Comparison of ENCODE assay signal across 15 cellular contexts in genomic region chr11:44505591-44506054, GRCh38. TPM values are rescaled to one million over a fixed set of nuclear protein-coding genes. Genes with fewer than 3 reads are reported as not detected.
DNase-seq lines count a peak whose midpoint lies in the region; ATAC-seq, FAIRE-seq and TF ChIP-seq lines count a peak whose summit lies in the region.
"Had no signal": no experiment of that assay in that cellular context is flagged by ENCODE, and none has a peak within 500 bp of the region (broad histone marks: within the 10 kb centered on the region; RNA-seq: fewer than 3 reads in every experiment).

No MANE protein-coding gene starts in this region.

- H3K4me3 ChIP-seq in BLaER1 (no peak overlapping the region), IMR-90 (ENCODE audit: insufficient read depth, low read depth, low read length) (no peak overlapping the region), K562 (no peak overlapping the region)
- H3K4me3 ChIP-seq: esophagus muscularis mucosa, suprapubic skin had no signal

- no CpG with 5 or more reads among the region's 5 CpGs for WGBS in IMR-90 (ENCODE audit: extremely low coverage in 2 of 2, insufficient read length in 1 of 2), 2 experiments
- WGBS in K562 (ENCODE audit: insufficient coverage, low coverage, missing lambda C conversion rate), result 11% methylated on average over 5 of the region's 5 CpGs

- H2BK15ac ChIP-seq in IMR-90 (ENCODE audit: low read depth, low read length), result no peak overlapping the region

- TF ChIP-seq EP300 in K562 (IDR thresholded peaks at IDR 0.05; ENCODE audit: low read length), result peak; percentile 29; the same call in 1 of the 2 replicates

- H3K14ac ChIP-seq in IMR-90 (replicated peaks; ENCODE audit: low read depth, low read length), result no peak overlapping the region

- H3K27me3 Mint-ChIP-seq in activated naive CD4-positive, alpha-beta T cell treated with anti-CD3 and anti-CD28 coated beads, Interleukin-2, amount 10 ng/mL, durations not matched to agents 7 days and 5 days, result peaks cover 15% of the 10 kb centered on the region
- H3K27me3 Mint-ChIP-seq: activated naive CD4-positive, alpha-beta T cell treated with anti-CD3 and anti-CD28 coated beads, Interleukin-2, amount 50 U/mL, for 24 hours had no signal

- no peak overlapping the region for H3K4ac ChIP-seq in IMR-90 (ENCODE audit: low read depth, low read length)

- no peak overlapping the region for H4K8ac ChIP-seq in IMR-90 (ENCODE audit: low read depth in 2 of 2, low read length in 2 of 2)

- H2AFZ ChIP-seq in IMR-90 (replicated peaks; ENCODE audit: low read length, poor library complexity) (no peak overlapping the region), K562 (ENCODE audit: low read depth, low read length) (peak overlapping the region; percentile 70)

- no peaks in the 10 kb centered on the region for H3K79me2 ChIP-seq in K562 (ENCODE audit: control insufficient read depth, insufficient read depth, low read length)

- H3K27me3 ChIP-seq in BLaER1 (no peaks in the 10 kb centered on the region), IMR-90 (ENCODE audit: control insufficient read depth, insufficient read depth, low read length) (peaks cover 16% of the 10 kb centered on the region), K562 (ENCODE audit: control insufficient read depth in 2 of 2, insufficient read depth in 2 of 2, low read length in 2 of 2) (no peaks in the 10 kb centered on the region)

- H3K27ac ChIP-seq in BLaER1 (no peak overlapping the region), IMR-90 (ENCODE audit: insufficient read depth, low read length) (no peak overlapping the region), K562 (ENCODE audit: extremely low read depth, low read depth, low read length) (peak overlapping the region; percentile 53; the same call in 2 of the 3 replicates)
- H3K27ac ChIP-seq: esophagus muscularis mucosa, neutrophil, suprapubic skin had no signal

- intact Hi-C loops in IMR-90 (cut with micrococcal nuclease) (no loop called here), K562 (cut with micrococcal nuclease) (no loop called here)

- no peak overlapping the region for H2BK20ac ChIP-seq in IMR-90 (ENCODE audit: low read depth, low read length)

- H3K36me3 ChIP-seq in BLaER1 (no peaks in the 10 kb centered on the region), IMR-90 (ENCODE audit: control insufficient read depth, insufficient read depth, low read length) (no peaks in the 10 kb centered on the region), K562 (ENCODE audit: control insufficient read depth, insufficient read depth, low read length) (no peaks in the 10 kb centered on the region)
- H3K36me3 ChIP-seq: esophagus muscularis mucosa, neutrophil, suprapubic skin had no signal

- peak; percentile 61 for DNase-seq in IMR-90
- peak in 2 of 4 experiments; percentile 55 to 66 for DNase-seq in K562 (ENCODE audit: extremely low read depth in 1 of 4, low spot score in 3 of 4)
- DNase-seq in hepatic stellate cell (ENCODE audit: low spot score), result peak; percentile 35
- DNase-seq in Ammon's horn (ENCODE audit: low spot score), result no peak
- DNase-seq in NCI-H1105 (lab: John Stamatoyannopoulos, UW), result no peak
- no peak for DNase-seq in activated naive CD4-positive, alpha-beta T cell treated with anti-CD3 and anti-CD28 coated beads, Interleukin-2, amount 10 ng/mL, durations not matched to agents 7 days and 5 days
- DNase-seq: activated B cell treated with CpG ODN at 0.5 μM for 24 hours, NCI-H1436 had no signal

- H2BK120ac ChIP-seq in IMR-90 (ENCODE audit: low read depth, low read length), result no peak overlapping the region

- 0 out of 2 replicates have a peak overlapping the region, but pooled peaks have one; percentile 32 for H3K4me2 ChIP-seq in BLaER1
- no peak overlapping the region for H3K4me2 ChIP-seq in IMR-90 (ENCODE audit: low read depth, low read length)
- peak overlapping the region; percentile 35 for H3K4me2 ChIP-seq in K562 (ENCODE audit: insufficient read depth, low read length)

- POLR2A ChIA-PET in IMR-90 (lab: Charles Lee; ENCODE audit: unreplicated experiment) (no interaction called here), K562 (lab: Yijun Ruan, JAX) (interaction anchor here (0.6 to 1.0 kb wide), 3 partner anchors 17 to 333 kb away, joined by 3 to 4 read pairs (median 3); no protein-coding TSS in a partner anchor)

- no peak overlapping the region for H3K18ac ChIP-seq in IMR-90 (ENCODE audit: low read depth, low read length)

- H4K91ac ChIP-seq in IMR-90 (ENCODE audit: insufficient read depth, low read depth, low read length), result no peak overlapping the region

- no peak overlapping the region for H2BK5ac ChIP-seq in IMR-90 (ENCODE audit: low read depth, low read length, poor library complexity, severe bottlenecking)

- H3K27ac Mint-ChIP-seq in activated naive CD4-positive, alpha-beta T cell treated with anti-CD3 and anti-CD28 coated beads, Interleukin-2, amount 10 ng/mL, durations not matched to agents 7 days and 5 days, result no peak overlapping the region
- H3K27ac Mint-ChIP-seq: activated B cell treated with CpG ODN at 0.5 μM for 24 hours; activated naive CD4-positive, alpha-beta T cell treated with anti-CD3 and anti-CD28 coated beads, Interleukin-2, amount 50 U/mL, for 24 hours; memory B cell had no signal

- no peak overlapping the region for H2AK9ac ChIP-seq in IMR-90 (replicated peaks; ENCODE audit: low read depth, low read length, poor library complexity)

- no peak for TF ChIP-seq CTCF in IMR-90 (conservative IDR thresholded peaks at IDR 0.05; ENCODE audit: low read depth, low read length)
- no peak for TF ChIP-seq CTCF in K562 (IDR thresholded peaks at IDR 0.05 in 2 of 3, conservative IDR thresholded peaks at IDR 0.05 in 1 of 3; ENCODE audit: insufficient read depth in 2 of 3, low read depth in 1 of 3, low read length in 3 of 3)

- no peak overlapping the region for H3K56ac ChIP-seq in IMR-90 (ENCODE audit: extremely low read depth, insufficient read depth, low read length)

- H3K4me3 Mint-ChIP-seq in activated naive CD4-positive, alpha-beta T cell treated with anti-CD3 and anti-CD28 coated beads, Interleukin-2, amount 10 ng/mL, durations not matched to agents 7 days and 5 days, result no peak overlapping the region
- H3K4me3 Mint-ChIP-seq: activated B cell treated with CpG ODN at 0.5 μM for 24 hours; activated naive CD4-positive, alpha-beta T cell treated with anti-CD3 and anti-CD28 coated beads, Interleukin-2, amount 50 U/mL, for 24 hours; memory B cell had no signal

- no peaks in the 10 kb centered on the region for H3K4me1 Mint-ChIP-seq in activated naive CD4-positive, alpha-beta T cell treated with anti-CD3 and anti-CD28 coated beads, Interleukin-2, amount 10 ng/mL, durations not matched to agents 7 days and 5 days
- H3K4me1 Mint-ChIP-seq: activated B cell treated with CpG ODN at 0.5 μM for 24 hours; activated naive CD4-positive, alpha-beta T cell treated with anti-CD3 and anti-CD28 coated beads, Interleukin-2, amount 50 U/mL, for 24 hours; memory B cell had no signal

- peaks cover 10% of the 10 kb centered on the region; the same call in 1 of the 2 replicates for H3K9me3 ChIP-seq in BLaER1
- peaks cover 7% of the 10 kb centered on the region; the same call in 1 of the 2 replicates for H3K9me3 ChIP-seq in IMR-90 (ENCODE audit: control insufficient read depth, insufficient read depth, low read length)
- H3K9me3 ChIP-seq in K562 (replicated peaks; ENCODE audit: control insufficient read depth, insufficient read depth, low read depth, low read length), result no peaks in the 10 kb centered on the region
- H3K9me3 ChIP-seq: neutrophil, suprapubic skin had no signal

- TF ChIP-seq RAD21 in IMR-90 (IDR thresholded peaks at IDR 0.05; ENCODE audit: low read length), result no peak
- TF ChIP-seq RAD21 in K562 (CRISPR knock-in tag; conservative IDR thresholded peaks at IDR 0.05 in 1 of 2, IDR thresholded peaks at IDR 0.05 in 1 of 2), result no peak

- no TSS peak for BruUV-seq in IMR-90 (replicated peaks; lab: Mats Ljungman, UMichigan)
- BruUV-seq in K562 (replicated peaks; lab: Mats Ljungman, UMichigan), result no TSS peak

- peaks cover 29% of the 10 kb centered on the region for H3K4me1 ChIP-seq in BLaER1
- H3K4me1 ChIP-seq in IMR-90 (ENCODE audit: control insufficient read depth, insufficient read depth, low read length), result no peaks in the 10 kb centered on the region
- H3K4me1 ChIP-seq in K562 (replicated peaks in 1 of 2; ENCODE audit: control insufficient read depth in 2 of 2, insufficient read depth in 2 of 2, low read length in 2 of 2), result peaks cover 7 to 17% of the 10 kb centered on the region in 2 experiments; a peak in 4 of 5 replicates
- H3K4me1 ChIP-seq: esophagus muscularis mucosa, suprapubic skin had no signal

- CTCF ChIA-PET in IMR-90 (lab: Yijun Ruan, JAX) (no interaction called here), K562 (lab: Yijun Ruan, JAX; ENCODE audit: low intra/inter-chr PET ratio) (no interaction called here)
- CTCF ChIA-PET in activated naive CD4-positive, alpha-beta T cell treated with anti-CD3 and anti-CD28 coated beads, Interleukin-2, amount 10 ng/mL, durations not matched to agents 7 days and 5 days (lab: Charles Lee), result interaction anchor here (0.5 kb wide), 1 partner anchor 380 kb away, joined by 4 read pairs; no protein-coding TSS in a partner anchor

- TF ChIP-seq POLR2A in IMR-90 (IDR thresholded peaks at IDR 0.05; ENCODE audit: low read depth, low read length) (no peak), K562 (conservative IDR thresholded peaks at IDR 0.05) (no peak)

- H2AK5ac ChIP-seq in IMR-90 (ENCODE audit: low read depth, low read length), result no peak overlapping the region

- no peaks in the 10 kb centered on the region for H3K36me3 Mint-ChIP-seq in activated naive CD4-positive, alpha-beta T cell treated with anti-CD3 and anti-CD28 coated beads, Interleukin-2, amount 10 ng/mL, durations not matched to agents 7 days and 5 days
- H3K36me3 Mint-ChIP-seq: activated naive CD4-positive, alpha-beta T cell treated with anti-CD3 and anti-CD28 coated beads, Interleukin-2, amount 50 U/mL, for 24 hours had no signal

- no peak overlapping the region for H4K5ac ChIP-seq in IMR-90 (ENCODE audit: low read depth, low read length)

- dilution Hi-C loops in IMR-90 (cut with HindIII; ENCODE audit: low sequenced_read_pairs, unreplicated experiment), result no loop called here

- no peaks in the 10 kb centered on the region for H3K9me3 Mint-ChIP-seq in activated naive CD4-positive, alpha-beta T cell treated with anti-CD3 and anti-CD28 coated beads, Interleukin-2, amount 10 ng/mL, durations not matched to agents 7 days and 5 days
- H3K9me3 Mint-ChIP-seq: activated naive CD4-positive, alpha-beta T cell treated with anti-CD3 and anti-CD28 coated beads, Interleukin-2, amount 50 U/mL, for 24 hours had no signal

- H3K9me1 ChIP-seq in IMR-90 (ENCODE audit: insufficient read depth, low read length), result no peaks in the 10 kb centered on the region
- no peaks in the 10 kb centered on the region for H3K9me1 ChIP-seq in K562 (ENCODE audit: control insufficient read depth, insufficient read depth, low read length)

- FAIRE-seq in K562 (lab: Jason Lieb, UNC), result peak; percentile 83

- in situ Hi-C loops in IMR-90 (cut with MboI; ENCODE audit: low sequenced_read_pairs) (no loop called here), K562 (cut with MboI) (no loop called here)

- peak; percentile 68 for ATAC-seq in IMR-90 (ENCODE audit: low read depth)
- ATAC-seq in K562, result peak; percentile 80
- ATAC-seq in HG02763 (IDR thresholded peaks at IDR 0.05; ENCODE audit: unreplicated experiment), result no peak

- no peaks in the 10 kb centered on the region for H4K20me1 ChIP-seq in BLaER1
- H4K20me1 ChIP-seq in IMR-90 (ENCODE audit: insufficient read depth, low read length), result no peaks in the 10 kb centered on the region
- H4K20me1 ChIP-seq in K562 (replicated peaks; ENCODE audit: control insufficient read depth, insufficient read depth, low read length), result no peaks in the 10 kb centered on the region

- H3K9ac ChIP-seq in BLaER1 (no peak overlapping the region), IMR-90 (ENCODE audit: low read depth, low read length) (no peak overlapping the region), K562 (ENCODE audit: insufficient read depth in 1 of 2, low read depth in 2 of 2, low read length in 2 of 2) (no peak overlapping the region)

- no peak overlapping the region for H3K23ac ChIP-seq in IMR-90 (ENCODE audit: low read depth, low read length)

- no peaks in the 10 kb centered on the region for H3K79me1 ChIP-seq in IMR-90 (ENCODE audit: low read depth in 1 of 2, low read length in 2 of 2)

RNA-seq across cellular contexts. Expression of gene CD82, which starts 59.8 kb away (rescaled TPM):
- 18.9 and 32.8 TPM in 2 replicates for total RNA-seq in IMR-90 (2012; rRNA removed)
- polyA plus RNA-seq in IMR-90 (2012; rRNA removed), result 46.1 and 49.4 TPM in 2 replicates
- 45.9 and 112 TPM in 2 replicates for polyA plus RNA-seq in IMR-90 (2012; cell fraction: cytosol; rRNA removed)
- polyA plus RNA-seq in IMR-90 (2012; cell fraction: nucleus; rRNA removed; ENCODE audit: low replicate concordance), result 14.7 and 27.3 TPM in 2 replicates
- total RNA-seq in K562 (2011; cell fraction: chromatin; rRNA removed; ENCODE audit: low replicate concordance), result 3.5 and 6.3 TPM in 2 replicates
- 5.3 and 8.8 TPM in 2 replicates for total RNA-seq in K562 (2011; cell fraction: nucleolus; rRNA removed)
- total RNA-seq in K562 (2011; cell fraction: nucleoplasm; rRNA removed), result 4.4 and 6.4 TPM in 2 replicates
- 3.9 and 4.7 TPM in 2 replicates for total RNA-seq in K562 (2014; rRNA removed)
- total RNA-seq in K562 (2014; rRNA removed; fragmentation: Illumina TruSeq; extraction: Trizol), result 1.3 and 2.0 TPM in 2 replicates
- total RNA-seq in K562 (2015; rRNA removed; fragmentation: Illumina TruSeq; extraction: Trizol), result 4.4 and 4.5 TPM in 2 replicates
- total RNA-seq in K562 (2021), result 8.2 and 9.4 TPM in 2 replicates
- polyA plus RNA-seq in K562 (2011; rRNA removed), result 2.8 and 5.9 TPM in 2 replicates
- polyA plus RNA-seq in K562 (2011; cell fraction: cytosol; rRNA removed), result 5.3 and 7.6 TPM in 2 replicates
- 1.1 and 2.4 TPM in 2 replicates for polyA plus RNA-seq in K562 (2011; cell fraction: nucleus; rRNA removed)
- 9.2 and 23.4 TPM in 2 replicates for polyA plus RNA-seq in K562 (2012)
- polyA plus RNA-seq in K562 (2014; fragmentation: Illumina TruSeq; extraction: Trizol), result 3.0 and 3.7 TPM in 2 replicates
- under 1 TPM; 0.27 to 0.30 TPM for polyA plus RNA-seq in K562 (2014; fragmentation: Nextera tagmentation; extraction: Ambion mirVana)
- 4.6 and 5.8 TPM in 2 replicates for polyA plus RNA-seq in K562 (2014; rRNA removed)
- polyA minus RNA-seq in K562 (2011; rRNA and poly(A)+ RNA removed), result 1.8 and 3.5 TPM in 2 replicates
- polyA minus RNA-seq in K562 (2011; cell fraction: cytosol; rRNA and poly(A)+ RNA removed), result 2.4 and 4.0 TPM in 2 replicates
- polyA minus RNA-seq in K562 (2011; cell fraction: nucleus; rRNA and poly(A)+ RNA removed), result 2.3 and 3.4 TPM in 2 replicates

Comparison
In these comparisons a context has a peak if more than half of its experiments do, and no peak if none do; other contexts are left out.
1. DNase-seq: peak in IMR-90 (single experiment) and hepatic stellate cell (single experiment); none in Ammon's horn (single experiment), NCI-H1105 (single experiment) and activated naive CD4-positive, alpha-beta T cell treated with anti-CD3 and anti-CD28 coated beads, Interleukin-2, amount 10 ng/mL, durations not matched to agents 7 days and 5 days (single experiment).